ENCODE assay signal across 24 cellular contexts in the genomic region with DNA sequence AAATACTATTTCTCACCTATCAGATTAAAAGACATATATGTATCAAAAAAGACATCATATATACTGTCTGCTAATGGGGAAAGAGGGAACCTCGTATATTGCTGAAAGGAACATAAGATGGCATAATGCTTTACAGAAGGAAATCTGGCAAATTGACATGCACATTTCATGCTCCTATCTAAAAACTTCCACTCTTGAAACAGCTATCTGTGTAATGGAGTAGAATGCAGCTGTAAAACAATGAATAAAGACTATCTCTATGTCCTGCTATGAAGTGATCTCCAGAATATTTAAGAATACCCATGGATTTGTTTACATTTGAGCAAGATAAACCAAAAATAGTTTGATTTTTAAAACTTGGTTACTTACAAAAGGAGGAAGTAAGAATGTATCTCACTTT.
DNase-seq lines count a peak whose midpoint lies in the region; ATAC-seq and TF ChIP-seq lines count a peak whose summit lies in the region.
"Had no signal": no experiment of that assay in that cellular context is flagged by ENCODE, and none has a peak within 500 bp of the region (broad histone marks: within the 10 kb centered on the region; RNA-seq: fewer than 3 reads in every experiment).

No MANE protein-coding gene starts in this region.

- H3K36me3 Mint-ChIP-seq in activated T-helper 17 cell treated with anti-CD3 and anti-CD28 coated beads, Interleukin-2, amount 50 U/mL, for 72 hours (ENCODE audit: low read depth) = peaks cover 58% of the 10 kb centered on the region
- H3K36me3 Mint-ChIP-seq in mesothelial cell of epicardium (peaks cover 45% of the 10 kb centered on the region), type B pancreatic cell (peaks cover 53% of the 10 kb centered on the region)
- peaks cover 45% of the 10 kb centered on the region for H3K36me3 Mint-ChIP-seq in activated CD4-positive, alpha-beta memory T cell treated with anti-CD3 and anti-CD28 coated beads for 36 hours

- H3K4me1 ChIP-seq in left ventricle myocardium inferior = peaks cover 55% of the 10 kb centered on the region

- H3K4me1 Mint-ChIP-seq in activated T-helper 17 cell treated with anti-CD3 and anti-CD28 coated beads, Interleukin-2, amount 50 U/mL, for 72 hours = peaks cover 45% of the 10 kb centered on the region
- H3K4me1 Mint-ChIP-seq in mesothelial cell of epicardium (peaks cover 25% of the 10 kb centered on the region), type B pancreatic cell (ENCODE audit: unreplicated experiment) (peaks cover 16% of the 10 kb centered on the region)
- H3K4me1 Mint-ChIP-seq in activated CD4-positive, alpha-beta memory T cell treated with anti-CD3 and anti-CD28 coated beads for 36 hours (ENCODE audit: low read depth) = peaks cover 60% of the 10 kb centered on the region

- H3K9me3 Mint-ChIP-seq in activated T-helper 17 cell treated with anti-CD3 and anti-CD28 coated beads, Interleukin-2, amount 50 U/mL, for 72 hours = peaks cover 13% of the 10 kb centered on the region
- H3K9me3 Mint-ChIP-seq in mesothelial cell of epicardium (peaks cover 37% of the 10 kb centered on the region), type B pancreatic cell (peaks cover 32% of the 10 kb centered on the region)
- peaks cover 33% of the 10 kb centered on the region for H3K9me3 Mint-ChIP-seq in activated CD4-positive, alpha-beta memory T cell treated with anti-CD3 and anti-CD28 coated beads for 36 hours

- peaks cover 38% of the 10 kb centered on the region for H3K9me3 ChIP-seq in left ventricle myocardium inferior (replicated peaks)
- H3K9me3 ChIP-seq: upper lobe of right lung had no signal

- peaks cover 4% of the 10 kb centered on the region for H3K36me3 ChIP-seq in left ventricle myocardium inferior
- H3K36me3 ChIP-seq: ascending aorta, upper lobe of right lung had no signal

- no peak overlapping the region for H3K4me3 Mint-ChIP-seq in activated T-helper 17 cell treated with anti-CD3 and anti-CD28 coated beads, Interleukin-2, amount 50 U/mL, for 72 hours
- H3K4me3 Mint-ChIP-seq in mesothelial cell of epicardium (no peak overlapping the region), type B pancreatic cell (no peak overlapping the region)
- H3K4me3 Mint-ChIP-seq in activated CD4-positive, alpha-beta memory T cell treated with anti-CD3 and anti-CD28 coated beads for 36 hours = no peak overlapping the region
- H3K4me3 Mint-ChIP-seq: activated naive CD8-positive, alpha-beta T cell; nephron progenitor cell had no signal

- H3K27me3 Mint-ChIP-seq in activated T-helper 17 cell treated with anti-CD3 and anti-CD28 coated beads, Interleukin-2, amount 50 U/mL, for 72 hours = no peaks in the 10 kb centered on the region
- no peaks in the 10 kb centered on the region for H3K27me3 Mint-ChIP-seq in mesothelial cell of epicardium (ENCODE audit: low read depth)
- H3K27me3 Mint-ChIP-seq in type B pancreatic cell = no peaks in the 10 kb centered on the region
- H3K27me3 Mint-ChIP-seq in activated CD4-positive, alpha-beta memory T cell treated with anti-CD3 and anti-CD28 coated beads for 36 hours = no peaks in the 10 kb centered on the region
- H3K27me3 Mint-ChIP-seq: activated naive CD8-positive, alpha-beta T cell had no signal

- no peak for ATAC-seq in Right ventricle myocardium inferior
- no peak for ATAC-seq in activated T-helper 17 cell treated with anti-CD3 and anti-CD28 coated beads, Interleukin-2, amount 50 U/mL, for 72 hours (replicated peaks)
- ATAC-seq: upper lobe of right lung had no signal

- POLR2A ChIA-PET in activated CD4-positive, alpha-beta memory T cell treated with anti-CD3 and anti-CD28 coated beads for 36 hours (lab: Charles Lee) = no interaction called here

- DNase-seq in left ventricle myocardium inferior = no peak
- no peak for DNase-seq in Right ventricle myocardium inferior (ENCODE audit: missing footprints)
- DNase-seq in mesothelial cell of epicardium (ENCODE audit: low spot score in 2 of 2, unreplicated experiment in 2 of 2) = no peak
- no peak for DNase-seq in type B pancreatic cell (ENCODE audit: extremely low spot score, unreplicated experiment)
- DNase-seq in glomerular visceral epithelial cell (ENCODE audit: extremely low spot score) = no peak
- DNase-seq in activated CD4-positive, alpha-beta memory T cell treated with anti-CD3 and anti-CD28 coated beads for 36 hours = no peak
- no peak for DNase-seq in activated gamma-delta T cell treated with Interleukin-2 at 50 U/mL for 16 hours
- DNase-seq: 8988T; activated CD4-positive, alpha-beta T cell treated with anti-CD3 and anti-CD28 coated beads, Interleukin-2, amount 50 U/mL, for 4 hours; activated CD4-positive, CD25-positive, alpha-beta regulatory T cell; activated CD8-positive, alpha-beta memory T cell treated with anti-CD3 and anti-CD28 coated beads, Interleukin-2, amount 50 U/mL, for 4 hours; Caco-2; HCEC 1CT; NCI-H1092 treated with DMSO at 0.1 percent for 48 hours; NCI-H2029 treated with DMSO at 0.1 percent for 48 hours; NCI-H82; nephron progenitor cell; T1000; upper lobe of right lung had no signal

- H3K4me3 ChIP-seq in left ventricle myocardium inferior = no peak overlapping the region
- H3K4me3 ChIP-seq: ascending aorta, upper lobe of right lung had no signal

- H3K27ac Mint-ChIP-seq in activated T-helper 17 cell treated with anti-CD3 and anti-CD28 coated beads, Interleukin-2, amount 50 U/mL, for 72 hours = peak overlapping the region; percentile 12
- H3K27ac Mint-ChIP-seq in mesothelial cell of epicardium = peak overlapping the region; percentile 70
- peak overlapping the region; percentile 32 for H3K27ac Mint-ChIP-seq in type B pancreatic cell
- no peak overlapping the region for H3K27ac Mint-ChIP-seq in activated CD4-positive, alpha-beta memory T cell treated with anti-CD3 and anti-CD28 coated beads for 36 hours
- H3K27ac Mint-ChIP-seq: activated naive CD8-positive, alpha-beta T cell; activated T-helper 2 cell treated with anti-CD3 and anti-CD28 coated beads, Interferon-gamma antibody, Interleukin-2, Interleukin-4, amounts not matched to agents 10 μg/mL and 5 μg/mL and 100 μg/mL, durations not matched to agents 14 hours and 24 hours and 36 hours had no signal

- TF ChIP-seq CTCF in left ventricle myocardium inferior (IDR thresholded peaks at IDR 0.05; ENCODE audit: borderline replicate concordance) (no peak), mesothelial cell of epicardium (IDR thresholded peaks at IDR 0.05; ENCODE audit: unreplicated experiment) (no peak), type B pancreatic cell (conservative IDR thresholded peaks at IDR 0.05) (no peak)

- H3K27ac ChIP-seq in left ventricle myocardium inferior (replicated peaks) = peak overlapping the region; percentile 28
- H3K27ac ChIP-seq: epithelial cell of prostate, upper lobe of right lung had no signal

- CTCF ChIA-PET in activated CD4-positive, alpha-beta memory T cell treated with anti-CD3 and anti-CD28 coated beads for 36 hours (lab: Charles Lee) = no interaction called here

- no peaks in the 10 kb centered on the region for H3K27me3 ChIP-seq in left ventricle myocardium inferior (ENCODE audit: low read depth)
- H3K27me3 ChIP-seq: ascending aorta, upper lobe of right lung had no signal

- intact Hi-C loops in left ventricle myocardium inferior (cut with micrococcal nuclease) (no loop called here), Right ventricle myocardium inferior (cut with DNase I) (no loop called here)
- intact Hi-C loops in activated CD4-positive, alpha-beta memory T cell treated with anti-CD3 and anti-CD28 coated beads for 36 hours (cut with micrococcal nuclease) = no loop called here
